In the genomic region with DNA sequence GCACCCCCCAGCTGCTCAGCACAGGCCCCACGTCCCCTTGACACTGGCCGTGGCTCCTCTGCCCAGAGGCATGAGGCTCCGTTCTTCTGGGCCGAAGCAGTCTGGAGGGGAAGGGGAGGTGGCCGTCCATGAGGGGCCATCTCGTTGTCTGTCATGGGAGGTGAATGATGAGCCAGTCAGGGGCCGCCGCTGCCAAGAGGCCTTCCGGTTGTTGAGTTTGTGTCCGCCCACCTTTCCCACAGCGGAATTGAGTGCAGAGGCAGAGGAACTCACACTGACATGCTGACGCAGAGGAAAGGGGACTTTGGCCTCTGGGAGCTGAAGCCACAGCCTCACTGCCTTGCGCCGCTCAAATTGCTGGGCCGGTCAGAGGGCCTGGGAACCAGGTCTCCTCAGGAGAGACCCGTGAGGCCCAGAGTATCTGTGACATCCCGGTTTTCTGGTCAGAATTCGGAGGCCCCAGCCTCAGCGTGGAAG, we compare ENCODE assay signal across 1 cellular context.
TF ChIP-seq lines count a peak whose summit lies in the region.

No MANE protein-coding gene starts in this region.

TF ChIP-seq in HepG2, 621 proteins besides CTCF, POLR2A, EP300 and RAD21 (continued from another document and continues in another):
- TF ChIP-seq, protein P1, sequence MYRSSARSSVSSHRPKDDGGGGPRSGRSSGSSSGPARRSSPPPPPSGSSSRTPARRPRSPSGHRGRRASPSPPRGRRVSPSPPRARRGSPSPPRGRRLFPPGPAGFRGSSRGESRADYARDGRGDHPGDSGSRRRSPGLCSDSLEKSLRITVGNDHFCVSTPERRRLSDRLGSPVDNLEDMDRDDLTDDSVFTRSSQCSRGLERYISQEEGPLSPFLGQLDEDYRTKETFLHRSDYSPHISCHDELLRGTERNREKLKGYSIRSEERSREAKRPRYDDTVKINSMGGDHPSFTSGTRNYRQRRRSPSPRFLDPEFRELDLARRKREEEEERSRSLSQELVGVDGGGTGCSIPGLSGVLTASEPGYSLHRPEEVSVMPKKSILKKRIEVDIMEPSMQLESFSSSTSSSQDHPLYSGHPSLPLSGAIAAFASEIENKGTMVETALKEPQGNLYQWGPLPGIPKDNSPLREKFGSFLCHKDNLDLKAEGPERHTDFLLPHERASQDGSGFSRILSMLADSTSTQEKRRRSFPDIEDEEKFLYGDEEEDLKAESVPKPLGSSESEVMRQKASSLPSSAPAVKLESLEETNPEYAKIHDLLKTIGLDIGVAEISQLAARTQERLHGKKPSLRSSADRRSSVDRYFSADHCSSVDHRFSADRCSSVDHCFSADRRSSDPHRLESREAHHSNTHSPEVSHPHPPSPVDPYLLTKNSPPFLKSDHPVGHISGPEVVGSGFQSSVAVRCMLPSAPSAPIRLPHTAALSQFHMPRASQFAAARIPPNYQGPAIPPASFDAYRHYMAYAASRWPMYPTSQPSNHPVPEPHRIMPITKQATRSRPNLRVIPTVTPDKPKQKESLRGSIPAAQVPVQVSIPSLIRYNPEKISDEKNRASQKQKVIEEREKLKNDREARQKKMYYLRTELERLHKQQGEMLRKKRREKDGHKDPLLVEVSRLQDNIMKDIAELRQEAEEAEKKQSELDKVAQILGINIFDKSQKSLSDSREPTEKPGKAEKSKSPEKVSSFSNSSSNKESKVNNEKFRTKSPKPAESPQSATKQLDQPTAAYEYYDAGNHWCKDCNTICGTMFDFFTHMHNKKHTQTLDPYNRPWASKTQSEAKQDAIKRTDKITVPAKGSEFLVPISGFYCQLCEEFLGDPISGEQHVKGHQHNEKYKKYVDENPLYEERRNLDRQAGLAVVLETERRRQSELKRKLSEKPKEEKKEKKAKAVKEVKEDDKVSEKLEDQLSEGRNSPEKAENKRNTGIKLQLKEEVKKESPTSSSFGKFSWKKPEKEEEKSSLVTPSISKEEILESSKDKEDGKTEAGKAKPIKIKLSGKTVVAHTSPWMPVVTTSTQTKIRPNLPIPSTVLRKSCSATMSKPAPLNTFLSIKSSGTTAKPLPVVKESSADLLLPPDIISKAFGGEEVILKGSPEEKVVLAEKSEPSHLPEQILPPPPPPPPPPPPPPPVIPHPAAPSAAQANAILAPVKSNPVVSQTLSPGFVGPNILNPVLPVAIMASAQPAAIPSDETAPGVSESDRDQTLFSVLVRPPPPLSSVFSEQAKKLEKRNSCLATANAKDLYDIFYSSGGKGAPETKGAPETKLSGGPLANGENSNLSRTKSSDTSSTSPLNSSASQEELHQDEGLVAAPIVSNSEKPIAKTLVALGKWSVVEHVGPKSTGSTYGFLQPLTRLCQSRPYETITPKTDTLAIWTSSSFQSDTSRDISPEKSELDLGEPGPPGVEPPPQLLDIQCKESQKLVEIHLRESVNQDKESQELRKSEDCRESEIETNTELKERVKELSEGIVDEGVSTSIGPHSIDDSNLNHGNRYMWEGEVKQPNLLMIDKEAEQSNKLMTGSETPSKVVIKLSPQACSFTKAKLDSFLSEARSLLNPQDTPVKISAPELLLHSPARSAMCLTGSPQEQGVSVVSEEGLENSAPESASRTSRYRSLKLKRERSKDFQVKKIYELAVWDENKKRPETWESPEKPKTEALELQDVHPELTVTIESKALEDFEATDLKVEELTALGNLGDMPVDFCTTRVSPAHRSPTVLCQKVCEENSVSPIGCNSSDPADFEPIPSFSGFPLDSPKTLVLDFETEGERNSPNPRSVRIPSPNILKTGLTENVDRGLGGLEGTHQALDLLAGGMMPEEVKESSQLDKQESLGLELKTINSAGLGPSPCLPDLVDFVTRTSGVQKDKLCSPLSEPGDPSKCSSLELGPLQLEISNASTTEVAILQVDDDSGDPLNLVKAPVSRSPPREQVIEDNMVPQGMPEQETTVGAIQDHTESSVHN (CRISPR knock-in tag; IDR thresholded peaks at IDR 0.05), result no peak
- TF ChIP-seq, protein P2, sequence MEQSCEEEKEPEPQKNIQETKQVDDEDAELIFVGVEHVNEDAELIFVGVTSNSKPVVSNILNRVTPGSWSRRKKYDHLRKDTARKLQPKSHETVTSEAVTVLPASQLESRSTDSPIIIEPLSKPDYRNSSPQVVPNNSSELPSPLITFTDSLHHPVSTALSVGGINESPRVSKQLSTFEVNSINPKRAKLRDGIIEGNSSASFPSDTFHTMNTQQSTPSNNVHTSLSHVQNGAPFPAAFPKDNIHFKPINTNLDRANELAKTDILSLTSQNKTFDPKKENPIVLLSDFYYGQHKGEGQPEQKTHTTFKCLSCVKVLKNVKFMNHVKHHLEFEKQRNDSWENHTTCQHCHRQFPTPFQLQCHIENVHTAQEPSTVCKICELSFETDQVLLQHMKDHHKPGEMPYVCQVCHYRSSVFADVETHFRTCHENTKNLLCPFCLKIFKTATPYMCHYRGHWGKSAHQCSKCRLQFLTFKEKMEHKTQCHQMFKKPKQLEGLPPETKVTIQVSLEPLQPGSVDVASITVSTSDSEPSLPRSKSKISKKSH (CRISPR knock-in tag; IDR thresholded peaks at IDR 0.05; ENCODE audit: borderline replicate concordance), result 0 out of 2 replicates have a peak, but pooled peaks have one; percentile 55
- TF ChIP-seq TOE1 (CRISPR knock-in tag; IDR thresholded peaks at IDR 0.05) (no peak), TEAD3 (CRISPR knock-in tag; optimal IDR thresholded peaks at IDR 0.05; ENCODE audit: borderline replicate concordance) (peak; percentile 84), DR1 (CRISPR knock-in tag; IDR thresholded peaks at IDR 0.05) (peak; percentile 59; the same call in 1 of the 2 replicates), RARA (CRISPR knock-in tag; IDR thresholded peaks at IDR 0.05) (peak; percentile 30; the same call in 1 of the 2 replicates), ZNF530 (CRISPR knock-in tag; IDR thresholded peaks at IDR 0.05; ENCODE audit: low read depth) (no peak), SP2 (CRISPR knock-in tag; IDR thresholded peaks at IDR 0.05) (peak; percentile 78), SIX1 (CRISPR knock-in tag; IDR thresholded peaks at IDR 0.05; ENCODE audit: borderline replicate concordance) (no peak), KLF9 (CRISPR knock-in tag; IDR thresholded peaks at IDR 0.05; ENCODE audit: low read depth) (no peak), ZNF570 (CRISPR knock-in tag; IDR thresholded peaks at IDR 0.05; ENCODE audit: borderline replicate concordance) (no peak), MIXL1 (CRISPR knock-in tag; IDR thresholded peaks at IDR 0.05) (no peak; the same call in 1 of the 2 replicates), HOXA9 (CRISPR knock-in tag; IDR thresholded peaks at IDR 0.05; ENCODE audit: borderline replicate concordance) (no peak), ZNF549 (CRISPR knock-in tag; IDR thresholded peaks at IDR 0.05) (peak; percentile 78; the same call in 1 of the 2 replicates), GPN1 (CRISPR knock-in tag; IDR thresholded peaks at IDR 0.05; ENCODE audit: borderline replicate concordance) (no peak), ZSCAN25 (CRISPR knock-in tag; IDR thresholded peaks at IDR 0.05) (no peak), CEBPB (IDR thresholded peaks at IDR 0.05; ENCODE audit: borderline replicate concordance, low read depth, low read length) (no peak), NFE2L2 (IDR thresholded peaks at IDR 0.05; ENCODE audit: low read length) (no peak)
- TF ChIP-seq, protein P3, sequence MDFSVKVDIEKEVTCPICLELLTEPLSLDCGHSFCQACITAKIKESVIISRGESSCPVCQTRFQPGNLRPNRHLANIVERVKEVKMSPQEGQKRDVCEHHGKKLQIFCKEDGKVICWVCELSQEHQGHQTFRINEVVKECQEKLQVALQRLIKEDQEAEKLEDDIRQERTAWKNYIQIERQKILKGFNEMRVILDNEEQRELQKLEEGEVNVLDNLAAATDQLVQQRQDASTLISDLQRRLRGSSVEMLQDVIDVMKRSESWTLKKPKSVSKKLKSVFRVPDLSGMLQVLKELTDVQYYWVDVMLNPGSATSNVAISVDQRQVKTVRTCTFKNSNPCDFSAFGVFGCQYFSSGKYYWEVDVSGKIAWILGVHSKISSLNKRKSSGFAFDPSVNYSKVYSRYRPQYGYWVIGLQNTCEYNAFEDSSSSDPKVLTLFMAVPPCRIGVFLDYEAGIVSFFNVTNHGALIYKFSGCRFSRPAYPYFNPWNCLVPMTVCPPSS (IDR thresholded peaks at IDR 0.05), result no peak
- TF ChIP-seq, protein P4, sequence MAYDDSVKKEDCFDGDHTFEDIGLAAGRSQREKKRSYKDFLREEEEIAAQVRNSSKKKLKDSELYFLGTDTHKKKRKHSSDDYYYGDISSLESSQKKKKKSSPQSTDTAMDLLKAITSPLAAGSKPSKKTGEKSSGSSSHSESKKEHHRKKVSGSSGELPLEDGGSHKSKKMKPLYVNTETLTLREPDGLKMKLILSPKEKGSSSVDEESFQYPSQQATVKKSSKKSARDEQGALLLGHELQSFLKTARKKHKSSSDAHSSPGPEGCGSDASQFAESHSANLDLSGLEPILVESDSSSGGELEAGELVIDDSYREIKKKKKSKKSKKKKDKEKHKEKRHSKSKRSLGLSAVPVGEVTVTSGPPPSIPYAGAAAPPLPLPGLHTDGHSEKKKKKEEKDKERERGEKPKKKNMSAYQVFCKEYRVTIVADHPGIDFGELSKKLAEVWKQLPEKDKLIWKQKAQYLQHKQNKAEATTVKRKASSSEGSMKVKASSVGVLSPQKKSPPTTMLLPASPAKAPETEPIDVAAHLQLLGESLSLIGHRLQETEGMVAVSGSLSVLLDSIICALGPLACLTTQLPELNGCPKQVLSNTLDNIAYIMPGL (CRISPR knock-in tag; IDR thresholded peaks at IDR 0.05; ENCODE audit: borderline replicate concordance in 1 of 2, low read depth in 1 of 2), result peak in 1 of 2 experiments; percentile 45; a peak in 1 of 4 replicates
- TF ChIP-seq, protein P5, sequence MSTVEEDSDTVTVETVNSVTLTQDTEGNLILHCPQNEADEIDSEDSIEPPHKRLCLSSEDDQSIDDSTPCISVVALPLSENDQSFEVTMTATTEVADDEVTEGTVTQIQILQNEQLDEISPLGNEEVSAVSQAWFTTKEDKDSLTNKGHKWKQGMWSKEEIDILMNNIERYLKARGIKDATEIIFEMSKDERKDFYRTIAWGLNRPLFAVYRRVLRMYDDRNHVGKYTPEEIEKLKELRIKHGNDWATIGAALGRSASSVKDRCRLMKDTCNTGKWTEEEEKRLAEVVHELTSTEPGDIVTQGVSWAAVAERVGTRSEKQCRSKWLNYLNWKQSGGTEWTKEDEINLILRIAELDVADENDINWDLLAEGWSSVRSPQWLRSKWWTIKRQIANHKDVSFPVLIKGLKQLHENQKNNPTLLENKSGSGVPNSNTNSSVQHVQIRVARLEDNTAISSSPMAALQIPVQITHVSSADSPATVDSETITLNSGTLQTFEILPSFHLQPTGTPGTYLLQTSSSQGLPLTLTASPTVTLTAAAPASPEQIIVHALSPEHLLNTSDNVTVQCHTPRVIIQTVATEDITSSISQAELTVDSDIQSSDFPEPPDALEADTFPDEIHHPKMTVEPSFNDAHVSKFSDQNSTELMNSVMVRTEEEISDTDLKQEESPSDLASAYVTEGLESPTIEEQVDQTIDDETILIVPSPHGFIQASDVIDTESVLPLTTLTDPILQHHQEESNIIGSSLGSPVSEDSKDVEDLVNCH (CRISPR knock-in tag; IDR thresholded peaks at IDR 0.05), result no peak
- TF ChIP-seq, protein P6, sequence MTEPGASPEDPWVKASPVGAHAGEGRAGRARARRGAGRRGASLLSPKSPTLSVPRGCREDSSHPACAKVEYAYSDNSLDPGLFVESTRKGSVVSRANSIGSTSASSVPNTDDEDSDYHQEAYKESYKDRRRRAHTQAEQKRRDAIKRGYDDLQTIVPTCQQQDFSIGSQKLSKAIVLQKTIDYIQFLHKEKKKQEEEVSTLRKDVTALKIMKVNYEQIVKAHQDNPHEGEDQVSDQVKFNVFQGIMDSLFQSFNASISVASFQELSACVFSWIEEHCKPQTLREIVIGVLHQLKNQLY (CRISPR knock-in tag; IDR thresholded peaks at IDR 0.05), result 0 out of 2 replicates have a peak, but pooled peaks have one; percentile 53
- TF ChIP-seq, protein P7, sequence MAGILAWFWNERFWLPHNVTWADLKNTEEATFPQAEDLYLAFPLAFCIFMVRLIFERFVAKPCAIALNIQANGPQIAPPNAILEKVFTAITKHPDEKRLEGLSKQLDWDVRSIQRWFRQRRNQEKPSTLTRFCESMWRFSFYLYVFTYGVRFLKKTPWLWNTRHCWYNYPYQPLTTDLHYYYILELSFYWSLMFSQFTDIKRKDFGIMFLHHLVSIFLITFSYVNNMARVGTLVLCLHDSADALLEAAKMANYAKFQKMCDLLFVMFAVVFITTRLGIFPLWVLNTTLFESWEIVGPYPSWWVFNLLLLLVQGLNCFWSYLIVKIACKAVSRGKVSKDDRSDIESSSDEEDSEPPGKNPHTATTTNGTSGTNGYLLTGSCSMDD (CRISPR knock-in tag; IDR thresholded peaks at IDR 0.05), result no peak
- TF ChIP-seq, protein P8, sequence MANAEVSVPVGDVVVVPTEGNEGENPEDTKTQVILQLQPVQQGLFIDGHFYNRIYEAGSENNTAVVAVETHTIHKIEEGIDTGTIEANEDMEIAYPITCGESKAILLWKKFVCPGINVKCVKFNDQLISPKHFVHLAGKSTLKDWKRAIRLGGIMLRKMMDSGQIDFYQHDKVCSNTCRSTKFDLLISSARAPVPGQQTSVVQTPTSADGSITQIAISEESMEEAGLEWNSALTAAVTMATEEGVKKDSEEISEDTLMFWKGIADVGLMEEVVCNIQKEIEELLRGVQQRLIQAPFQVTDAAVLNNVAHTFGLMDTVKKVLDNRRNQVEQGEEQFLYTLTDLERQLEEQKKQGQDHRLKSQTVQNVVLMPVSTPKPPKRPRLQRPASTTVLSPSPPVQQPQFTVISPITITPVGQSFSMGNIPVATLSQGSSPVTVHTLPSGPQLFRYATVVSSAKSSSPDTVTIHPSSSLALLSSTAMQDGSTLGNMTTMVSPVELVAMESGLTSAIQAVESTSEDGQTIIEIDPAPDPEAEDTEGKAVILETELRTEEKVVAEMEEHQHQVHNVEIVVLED (CRISPR knock-in tag; IDR thresholded peaks at IDR 0.05; ENCODE audit: borderline replicate concordance), result 0 out of 2 replicates have a peak, but pooled peaks have one; percentile 41
